Comparison of ENCODE assay signal across 21 cellular contexts in genomic region chr21:33443174-33443573, GRCh38. TPM values are rescaled to one million over a fixed set of nuclear protein-coding genes. Genes with fewer than 3 reads are reported as not detected.
DNase-seq lines count a peak whose midpoint lies in the region; ATAC-seq and TF ChIP-seq lines count a peak whose summit lies in the region.
"Had no signal": no experiment of that assay in that cellular context is flagged by ENCODE, and none has a peak within 500 bp of the region (broad histone marks: within the 10 kb centered on the region; RNA-seq: fewer than 3 reads in every experiment).

No MANE protein-coding gene starts in this region.

- H3K27ac Mint-ChIP-seq in activated naive CD8-positive, alpha-beta T cell treated with anti-CD3 and anti-CD28 coated beads for 36 hours = no peak overlapping the region
- H3K27ac Mint-ChIP-seq in stimulated activated naive CD8-positive, alpha-beta T cell treated with anti-CD3 and anti-CD28 coated beads, Interleukin-15, amount 100 ng/mL, for 72 hours = no peak overlapping the region

- TF ChIP-seq CTCF in OCI-LY1 (IDR thresholded peaks at IDR 0.05; ENCODE audit: low read length) (no peak), left lung (IDR thresholded peaks at IDR 0.05) (no peak), upper lobe of left lung (IDR thresholded peaks at IDR 0.05) (peak in 1 of 6 experiments; percentile 28)

- H3K36me3 ChIP-seq in OCI-LY1 (ENCODE audit: insufficient read depth, low read length) (peaks cover 3% of the 10 kb centered on the region), left lung (peaks cover 0 to 32% of the 10 kb centered on the region in 2 donors), upper lobe of left lung (peaks cover 0 to 31% (median 4%) of the 10 kb centered on the region in 4 donors)
- H3K36me3 ChIP-seq: breast epithelium had no signal

- H3K4me1 ChIP-seq in OCI-LY1 (ENCODE audit: insufficient read depth, low read length, severe bottlenecking) (peaks cover 28% of the 10 kb centered on the region), left lung (peaks cover 15 to 43% of the 10 kb centered on the region in 2 donors), upper lobe of left lung (peaks cover 14 to 35% (median 20%) of the 10 kb centered on the region in 4 donors)
- H3K4me1 ChIP-seq: breast epithelium, parathyroid adenoma had no signal

- H3K4me1 Mint-ChIP-seq in activated naive CD8-positive, alpha-beta T cell treated with anti-CD3 and anti-CD28 coated beads for 36 hours = peaks cover 8% of the 10 kb centered on the region
- H3K4me1 Mint-ChIP-seq in stimulated activated naive CD8-positive, alpha-beta T cell treated with anti-CD3 and anti-CD28 coated beads, Interleukin-15, amount 100 ng/mL, for 72 hours = peaks cover 9% of the 10 kb centered on the region

- H3K9me2 ChIP-seq in OCI-LY1 (ENCODE audit: low read depth, low read length) = no peaks in the 10 kb centered on the region

- H3F3A ChIP-seq in OCI-LY1 (ENCODE audit: insufficient read depth, low read length) = no peaks in the 10 kb centered on the region

- no peak overlapping the region for H3K9ac ChIP-seq in OCI-LY1 (ENCODE audit: low read length)
- H3K9ac ChIP-seq: parathyroid adenoma had no signal

- WGBS in upper lobe of left lung, 2 donors = 83 to 86% methylated on average over 3 of the region's 3 CpGs

- ATAC-seq in left lung (peak; percentile 71), upper lobe of left lung (ENCODE audit: low FRiP score in 2 of 2) (peak; percentile 60 to 89), HG03135 (IDR thresholded peaks at IDR 0.05; ENCODE audit: unreplicated experiment) (no peak)
- no peak for ATAC-seq in stimulated activated naive CD8-positive, alpha-beta T cell treated with anti-CD3 and anti-CD28 coated beads, Interleukin-15, amount 100 ng/mL, for 72 hours

- no peaks in the 10 kb centered on the region for H3K27me3 Mint-ChIP-seq in activated naive CD8-positive, alpha-beta T cell treated with anti-CD3 and anti-CD28 coated beads for 36 hours
- H3K27me3 Mint-ChIP-seq in stimulated activated naive CD8-positive, alpha-beta T cell treated with anti-CD3 and anti-CD28 coated beads, Interleukin-15, amount 100 ng/mL, for 72 hours = no peaks in the 10 kb centered on the region
- H3K27me3 Mint-ChIP-seq: CD4-positive, alpha-beta memory T cell had no signal

- no peak overlapping the region for H3K4me3 ChIP-seq in OCI-LY1 (ENCODE audit: low read depth, low read length, poor library complexity, severe bottlenecking)
- H3K4me3 ChIP-seq in left lung = no peak overlapping the region
- no peak overlapping the region for H3K4me3 ChIP-seq in upper lobe of left lung
- H3K4me3 ChIP-seq: A549, breast epithelium, SJCRH30, smooth muscle cell, transverse colon had no signal

- no peaks in the 10 kb centered on the region for H4K20me1 ChIP-seq in OCI-LY1 (ENCODE audit: insufficient read depth, low read length)

- TF ChIP-seq POLR2A in upper lobe of left lung (IDR thresholded peaks at IDR 0.05) = peak in 2 of 4 donors; percentile 15 to 37

- no peaks in the 10 kb centered on the region for H3K79me2 ChIP-seq in OCI-LY1 (ENCODE audit: insufficient read depth, low read length)
- H3K79me2 ChIP-seq: parathyroid adenoma had no signal

- no peak overlapping the region for H2AFZ ChIP-seq in OCI-LY1 (ENCODE audit: low read length)
- H2AFZ ChIP-seq: parathyroid adenoma had no signal

- H3K36me3 Mint-ChIP-seq in activated naive CD8-positive, alpha-beta T cell treated with anti-CD3 and anti-CD28 coated beads for 36 hours = no peaks in the 10 kb centered on the region

- peak in 2 of 4 donors; percentile 27 to 79 for TF ChIP-seq EP300 in upper lobe of left lung (IDR thresholded peaks at IDR 0.05)

- no peaks in the 10 kb centered on the region for H3K9me3 Mint-ChIP-seq in activated naive CD8-positive, alpha-beta T cell treated with anti-CD3 and anti-CD28 coated beads for 36 hours
- H3K9me3 Mint-ChIP-seq in stimulated activated naive CD8-positive, alpha-beta T cell treated with anti-CD3 and anti-CD28 coated beads, Interleukin-15, amount 100 ng/mL, for 72 hours = no peaks in the 10 kb centered on the region
- H3K9me3 Mint-ChIP-seq: CD4-positive, alpha-beta memory T cell had no signal

- H3K9me3 ChIP-seq in OCI-LY1 (ENCODE audit: low read length) = no peaks in the 10 kb centered on the region
- H3K9me3 ChIP-seq in left lung = no peaks in the 10 kb centered on the region
- H3K9me3 ChIP-seq in upper lobe of left lung = no peaks in the 10 kb centered on the region
- H3K9me3 ChIP-seq: A549, breast epithelium, SJCRH30, transverse colon had no signal

- H3K27me3 ChIP-seq in OCI-LY1 (ENCODE audit: insufficient read depth, low read length) = no peaks in the 10 kb centered on the region
- no peaks in the 10 kb centered on the region for H3K27me3 ChIP-seq in left lung
- no peaks in the 10 kb centered on the region for H3K27me3 ChIP-seq in upper lobe of left lung
- H3K27me3 ChIP-seq: breast epithelium, SJCRH30, transverse colon had no signal

- peak; percentile 32 for DNase-seq in activated CD8-positive, alpha-beta memory T cell treated with anti-CD3 and anti-CD28 coated beads for 24 hours
- DNase-seq in activated CD8-positive, alpha-beta memory T cell treated with anti-CD3 and anti-CD28 coated beads, Interleukin-2, amount 50 U/mL, for 4 hours = no peak
- peak in 1 of 2 donors; percentile 61 for DNase-seq in left lung
- DNase-seq in upper lobe of left lung = peak in 1 of 2 donors; percentile 88
- DNase-seq in activated naive CD8-positive, alpha-beta T cell treated with anti-CD3 and anti-CD28 coated beads for 36 hours = no peak
- DNase-seq in stimulated activated naive CD8-positive, alpha-beta T cell treated with anti-CD3 and anti-CD28 coated beads, Interleukin-15, amount 100 ng/mL, for 72 hours = no peak
- DNase-seq: activated CD4-positive, alpha-beta T cell treated with anti-CD3 and anti-CD28 coated beads, Interleukin-2, amount 50 U/mL, for 4 hours; CD4-positive, alpha-beta memory T cell; EL; KG1; kidney; NCI-H1105 treated with DMSO at 0.1 percent for 48 hours; NCI-H2227 treated with DMSO at 0.1 percent for 48 hours; SJCRH30; transverse colon had no signal

- H3K4me3 Mint-ChIP-seq in activated naive CD8-positive, alpha-beta T cell treated with anti-CD3 and anti-CD28 coated beads for 36 hours = no peak overlapping the region
- no peak overlapping the region for H3K4me3 Mint-ChIP-seq in stimulated activated naive CD8-positive, alpha-beta T cell treated with anti-CD3 and anti-CD28 coated beads, Interleukin-15, amount 100 ng/mL, for 72 hours
- H3K4me3 Mint-ChIP-seq: CD4-positive, alpha-beta memory T cell had no signal

- H3K27ac ChIP-seq in OCI-LY1 (ENCODE audit: low read depth, low read length, poor library complexity, severe bottlenecking) (peak overlapping the region; percentile 54), left lung (peak overlapping the region; percentile 73 to 77), upper lobe of left lung (peak overlapping the region; percentile 69 to 75 (median 72))
- H3K27ac ChIP-seq: parathyroid adenoma had no signal

- intact Hi-C loops in left lung (cut with DNase I) = no loop called here

- no peak overlapping the region for H3K4me2 ChIP-seq in OCI-LY1 (ENCODE audit: low read length)
- H3K4me2 ChIP-seq: smooth muscle cell had no signal

RNA-seq across cellular contexts. Expression of gene TMEM50B, which starts 36.6 kb away (rescaled TPM):
- 10 to 100 TPM; 45.6 to 57.5 TPM for total RNA-seq in left lung
- total RNA-seq in upper lobe of left lung = 100 to 1,000 TPM in 2 of 6 donors, 10 to 100 TPM in 4; 45.1 to 155 (median 68.0) TPM
- 10 to 100 TPM; 14.6 to 15.7 TPM for total RNA-seq in activated naive CD8-positive, alpha-beta T cell treated with anti-CD3 and anti-CD28 coated beads for 36 hours

RNA-seq across cellular contexts. Expression of gene IFNGR2, which starts 40.0 kb away (rescaled TPM):
- total RNA-seq in left lung (100 to 1,000 TPM in 1 of 2 donors, 10 to 100 TPM in 1; 90.8 to 116 TPM), upper lobe of left lung (10 to 100 TPM; 35.6 to 89.8 (median 62.0) TPM)
- 1 to 10 TPM; 5.6 to 5.7 TPM for total RNA-seq in activated naive CD8-positive, alpha-beta T cell treated with anti-CD3 and anti-CD28 coated beads for 36 hours

RNA-seq across cellular contexts. Expression of gene DNAJC28, which starts 48.3 kb away (rescaled TPM):
- total RNA-seq in left lung (1 to 10 TPM; 1.2 to 1.6 TPM), upper lobe of left lung (1 to 10 TPM in 5 of 6 donors, under 1 TPM in 1; 0.55 to 3.1 (median 1.6) TPM)
- under 1 TPM; 0.23 to 0.58 TPM for total RNA-seq in activated naive CD8-positive, alpha-beta T cell treated with anti-CD3 and anti-CD28 coated beads for 36 hours

Comparison
In these comparisons a context has a peak if more than half of its experiments do, and no peak if none do; other contexts are left out.
1. ATAC-seq: peak in left lung (single experiment) and upper lobe of left lung (2 of 2); none in stimulated activated naive CD8-positive, alpha-beta T cell treated with anti-CD3 and anti-CD28 coated beads, Interleukin-15, amount 100 ng/mL, for 72 hours (single experiment) and HG03135 (single experiment).
2. RNA of gene IFNGR2, which starts 40.0 kb away (total RNA-seq): 90.8 to 116 TPM in left lung and 35.6 to 89.8 TPM in upper lobe of left lung; 5.6 to 5.7 TPM in activated naive CD8-positive, alpha-beta T cell treated with anti-CD3 and anti-CD28 coated beads for 36 hours; every median in the first group is over 4 times any median in the second.
3. Peak in every context shown above with its lines, with median percentiles within 50 percentile points of each other: H3K27ac ChIP-seq.